In genomic region chr2:2579814-2580213, GRCh38 we compare ENCODE assay signal across 19 cellular contexts.
"Had no signal": no experiment of that assay in that cellular context is flagged by ENCODE, and none has a peak within 500 bp of the region (broad histone marks: within the 10 kb centered on the region; RNA-seq: fewer than 3 reads in every experiment).

No MANE protein-coding gene starts in this region.

- H3K27me3 ChIP-seq: dorsolateral prefrontal cortex, esophagus muscularis mucosa, gastrocnemius medialis, sigmoid colon, stomach had no signal

- H3K4me3 ChIP-seq: dorsolateral prefrontal cortex, esophagus muscularis mucosa, gastrocnemius medialis, lung, sigmoid colon, skin epidermis, stomach had no signal

- H3K4me3 Mint-ChIP-seq: nephron had no signal

- H3K4me1 Mint-ChIP-seq: naive B cell had no signal

- H3K9me3 ChIP-seq: esophagus muscularis mucosa, gastrocnemius medialis, sigmoid colon, stomach had no signal

- DNase-seq: cortex of kidney; effector memory CD4-positive, alpha-beta T cell; gastrocnemius medialis; left colon; left ventricle myocardium superior; mesenchymal stem cell; naive B cell; sigmoid colon; stimulated activated CD4-positive, alpha-beta T cell treated with anti-CD3 and anti-CD28 coated beads, Interleukin-12 subunit alpha, Interleukin-12 subunit beta, amount 100 ng/mL, for 4 hours; stimulated activated naive CD4-positive, alpha-beta T cell; substantia nigra; trophoblast cell had no signal

- H3K36me3 Mint-ChIP-seq: naive B cell had no signal

- H3K27me3 Mint-ChIP-seq: naive B cell had no signal

- H3K27ac ChIP-seq: epithelial cell of prostate, esophagus muscularis mucosa, gastrocnemius medialis, sigmoid colon, skin epidermis, stomach had no signal

- H3K27ac Mint-ChIP-seq: naive B cell, nephron had no signal

- H3K4me1 ChIP-seq: esophagus muscularis mucosa, gastrocnemius medialis had no signal

- ATAC-seq: gastrocnemius medialis, left colon, left ventricle myocardium superior had no signal

- H3K36me3 ChIP-seq: esophagus muscularis mucosa, gastrocnemius medialis, sigmoid colon, stomach had no signal

- H3K9me3 Mint-ChIP-seq: nephron had no signal
